4 cellular contexts compared by ENCODE assay signal in the genomic region with DNA sequence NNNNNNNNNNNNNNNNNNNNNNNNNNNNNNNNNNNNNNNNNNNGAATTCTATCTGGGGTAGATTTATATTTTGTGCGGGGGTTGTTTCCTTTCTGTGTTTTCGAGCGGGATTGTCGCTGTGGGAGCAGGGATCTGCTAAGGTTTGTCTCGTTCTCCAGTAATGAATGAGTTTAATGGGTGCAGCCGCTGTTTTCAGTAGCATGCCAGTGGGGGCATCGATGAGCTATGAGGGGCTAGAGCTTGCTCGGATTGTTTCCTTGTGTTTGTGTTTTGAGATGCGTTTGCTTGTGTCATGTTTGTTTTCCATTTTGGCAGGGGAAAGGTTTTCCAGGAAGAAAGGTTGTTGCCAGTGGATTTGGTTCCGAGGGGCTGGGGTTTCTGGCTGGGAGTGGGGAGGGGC. TPM values are rescaled to one million over a fixed set of nuclear protein-coding genes. Genes with fewer than 3 reads are reported as not detected.
"Had no signal": no experiment of that assay in that cellular context is flagged by ENCODE, and none has a peak within 500 bp of the region (broad histone marks: within the 10 kb centered on the region; RNA-seq: fewer than 3 reads in every experiment).

No MANE protein-coding gene starts in this region.

RNA-seq across cellular contexts. Expression of a gene that starts 15.6 kb away (rescaled TPM):
- total RNA-seq: LHCN-M2, M059J, MCF 10A, NCI-H460 had no signal
